ENCODE assay signal across 8 cellular contexts in the genomic region with DNA sequence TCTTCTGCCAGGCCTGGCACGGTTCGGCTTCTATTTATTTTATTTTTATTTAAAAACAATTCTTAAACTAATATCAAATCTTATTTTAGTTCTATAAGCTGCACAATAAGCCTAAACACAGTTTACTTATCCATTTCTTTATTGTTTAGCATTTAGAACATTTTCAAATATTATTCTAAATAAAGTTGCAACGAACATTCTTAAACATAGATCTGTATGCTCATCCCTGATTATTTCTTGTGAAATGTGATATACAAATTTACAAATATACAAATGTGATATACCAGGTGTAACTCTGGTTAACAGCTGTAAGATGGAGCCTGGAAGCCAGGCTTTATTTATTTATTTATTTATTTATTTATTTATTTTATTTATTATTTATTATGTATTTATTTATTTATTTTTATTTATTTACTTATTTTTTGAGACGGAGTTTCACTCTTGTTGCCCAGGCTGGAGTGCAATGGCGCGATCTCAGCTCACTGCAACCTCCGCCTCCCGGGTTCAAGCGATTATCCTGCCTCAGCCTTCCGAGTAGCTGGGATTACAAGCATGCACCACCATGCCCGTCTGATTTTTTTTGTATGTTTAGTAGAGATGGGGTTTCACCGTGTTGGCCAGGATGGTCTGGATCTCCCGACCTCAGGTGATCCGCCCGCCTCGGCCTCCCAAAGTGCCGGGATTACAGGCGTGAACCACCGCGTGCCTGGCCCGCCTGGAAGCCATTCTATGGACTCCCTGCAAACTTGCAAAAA. TPM values are rescaled to one million over a fixed set of nuclear protein-coding genes. Genes with fewer than 3 reads are reported as not detected.
DNase-seq lines count a peak whose midpoint lies in the region; ATAC-seq and TF ChIP-seq lines count a peak whose summit lies in the region.
"Not testable (repeated sequence)": the region's sequence is repeated elsewhere in the genome, so short reads cannot be mapped to it uniquely, and the experiment has no call there.

No MANE protein-coding gene starts in this region.

- not testable (repeated sequence) for H3K4me1 ChIP-seq in SJSA1 (replicated peaks); iPS-15b (ENCODE audit: control insufficient read depth, insufficient read depth, low read length)
- H3K4me1 ChIP-seq in effector memory CD4-positive, alpha-beta T cell (ENCODE audit: control insufficient read depth, insufficient read depth, low read length, poor library complexity, severe bottlenecking): peaks cover 12% of the 10 kb centered on the region

- H3K4me3 Mint-ChIP-seq in activated naive CD8-positive, alpha-beta T cell treated with anti-CD3 and anti-CD28 coated beads for 36 hours: peak overlapping the region; percentile 95
- peak overlapping the region; percentile 97 for H3K4me3 Mint-ChIP-seq in natural killer cell treated with Interleukin-12 subunit alpha and Interleukin-12 subunit beta and Interleukin-15 and Interleukin-18, amount 100 ng/mL, for 72 hours
- peak overlapping the region; percentile 98 for H3K4me3 Mint-ChIP-seq in stimulated activated naive CD8-positive, alpha-beta T cell treated with anti-CD3 and anti-CD28 coated beads, Interleukin-15, Interleukin-2, amounts not matched to agents 100 ng/mL and 50 ng/mL, for 24 hours

- H3K9ac ChIP-seq in iPS-15b (ENCODE audit: low read depth, low read length): not testable (repeated sequence)

- not testable (repeated sequence) for H3K27ac ChIP-seq in SJSA1
- peak overlapping the region; percentile 88 for H3K27ac ChIP-seq in effector memory CD4-positive, alpha-beta T cell (ENCODE audit: insufficient read depth, low read length, poor library complexity, severe bottlenecking)

- H3K27ac Mint-ChIP-seq in activated naive CD8-positive, alpha-beta T cell treated with anti-CD3 and anti-CD28 coated beads for 36 hours: peak overlapping the region; percentile 94
- peak overlapping the region; percentile 90 to 91 for H3K27ac Mint-ChIP-seq in natural killer cell treated with Interleukin-12 subunit alpha and Interleukin-12 subunit beta and Interleukin-15 and Interleukin-18, amount 100 ng/mL, for 72 hours
- peak overlapping the region; percentile 96 for H3K27ac Mint-ChIP-seq in stimulated activated naive CD8-positive, alpha-beta T cell treated with anti-CD3 and anti-CD28 coated beads, Interleukin-15, Interleukin-2, amounts not matched to agents 100 ng/mL and 50 ng/mL, for 24 hours

- H3K4me3 ChIP-seq in AG09309 (ENCODE audit: control insufficient read depth, low read depth, low read length): peak overlapping the region; percentile 98
- peak overlapping the region; percentile 94 for H3K4me3 ChIP-seq in HFF-Myc (replicated peaks; ENCODE audit: low read depth, low read length)
- peak overlapping the region; percentile 70 for H3K4me3 ChIP-seq in SJSA1
- peak overlapping the region; percentile 80 for H3K4me3 ChIP-seq in effector memory CD4-positive, alpha-beta T cell (ENCODE audit: insufficient read depth, low read depth, low read length, poor library complexity, severe bottlenecking)
- peak overlapping the region; percentile 84 for H3K4me3 ChIP-seq in iPS-15b (ENCODE audit: low read depth, low read length)

- TF ChIP-seq CTCF in AG09309 (IDR thresholded peaks at IDR 0.05; ENCODE audit: control insufficient read depth, insufficient read depth, low read depth, low read length, missing control alignments); HFF-Myc (IDR thresholded peaks at IDR 0.05; ENCODE audit: low read depth, low read length, missing control alignments): not testable (repeated sequence)

- H3K9me3 ChIP-seq in SJSA1 (replicated peaks); effector memory CD4-positive, alpha-beta T cell (ENCODE audit: control insufficient read depth, low read length); iPS-15b (ENCODE audit: control insufficient read depth, insufficient read depth, low read length): not testable (repeated sequence)

- H3K4me1 Mint-ChIP-seq in activated naive CD8-positive, alpha-beta T cell treated with anti-CD3 and anti-CD28 coated beads for 36 hours: peaks cover 21% of the 10 kb centered on the region
- peaks cover 24 to 37% of the 10 kb centered on the region in 2 donors for H3K4me1 Mint-ChIP-seq in natural killer cell treated with Interleukin-12 subunit alpha and Interleukin-12 subunit beta and Interleukin-15 and Interleukin-18, amount 100 ng/mL, for 72 hours (ENCODE audit: low read depth in 2 of 2)
- H3K4me1 Mint-ChIP-seq in stimulated activated naive CD8-positive, alpha-beta T cell treated with anti-CD3 and anti-CD28 coated beads, Interleukin-15, Interleukin-2, amounts not matched to agents 100 ng/mL and 50 ng/mL, for 24 hours (ENCODE audit: low read depth): peaks cover 30% of the 10 kb centered on the region

- H3K9me3 Mint-ChIP-seq in activated naive CD8-positive, alpha-beta T cell treated with anti-CD3 and anti-CD28 coated beads for 36 hours; natural killer cell treated with Interleukin-12 subunit alpha and Interleukin-12 subunit beta and Interleukin-15 and Interleukin-18, amount 100 ng/mL, for 72 hours; stimulated activated naive CD8-positive, alpha-beta T cell treated with anti-CD3 and anti-CD28 coated beads, Interleukin-15, Interleukin-2, amounts not matched to agents 100 ng/mL and 50 ng/mL, for 24 hours: not testable (repeated sequence)

- ATAC-seq in natural killer cell treated with Interleukin-12 subunit alpha and Interleukin-12 subunit beta and Interleukin-15 and Interleukin-18, amount 100 ng/mL, for 72 hours: not testable (repeated sequence)

- DNase-seq in AG09309 (ENCODE audit: low read depth); HFF-Myc (ENCODE audit: extremely low read depth, low read depth); SJSA1 (ENCODE audit: low read depth in 1 of 2, low spot score in 2 of 2); activated naive CD8-positive, alpha-beta T cell treated with anti-CD3 and anti-CD28 coated beads for 36 hours; effector memory CD4-positive, alpha-beta T cell; natural killer cell treated with Interleukin-12 subunit alpha and Interleukin-12 subunit beta and Interleukin-15 and Interleukin-18, amount 100 ng/mL, for 72 hours (ENCODE audit: low spot score): not testable (repeated sequence)

- H3K27me3 ChIP-seq in SJSA1 (replicated peaks): peaks cover 13% of the 10 kb centered on the region
- H3K27me3 ChIP-seq in effector memory CD4-positive, alpha-beta T cell (replicated peaks; ENCODE audit: control insufficient read depth, insufficient read depth, low read length, poor library complexity, severe bottlenecking); iPS-15b (ENCODE audit: control insufficient read depth, insufficient read depth, low read length): not testable (repeated sequence)

- H3K27me3 Mint-ChIP-seq in activated naive CD8-positive, alpha-beta T cell treated with anti-CD3 and anti-CD28 coated beads for 36 hours; natural killer cell treated with Interleukin-12 subunit alpha and Interleukin-12 subunit beta and Interleukin-15 and Interleukin-18, amount 100 ng/mL, for 72 hours; stimulated activated naive CD8-positive, alpha-beta T cell treated with anti-CD3 and anti-CD28 coated beads, Interleukin-15, Interleukin-2, amounts not matched to agents 100 ng/mL and 50 ng/mL, for 24 hours: not testable (repeated sequence)

- H3K36me3 ChIP-seq in SJSA1 (peaks cover 33% of the 10 kb centered on the region), iPS-15b (ENCODE audit: control insufficient read depth, insufficient read depth, low read length) (peaks cover 20% of the 10 kb centered on the region)
- peaks cover 14% of the 10 kb centered on the region for H3K36me3 ChIP-seq in effector memory CD4-positive, alpha-beta T cell (ENCODE audit: control insufficient read depth, insufficient read depth, low read length)

- H3K36me3 Mint-ChIP-seq in activated naive CD8-positive, alpha-beta T cell treated with anti-CD3 and anti-CD28 coated beads for 36 hours: peaks cover 32% of the 10 kb centered on the region
- peaks cover 23% of the 10 kb centered on the region for H3K36me3 Mint-ChIP-seq in natural killer cell treated with Interleukin-12 subunit alpha and Interleukin-12 subunit beta and Interleukin-15 and Interleukin-18, amount 100 ng/mL, for 72 hours
- peaks cover 34% of the 10 kb centered on the region for H3K36me3 Mint-ChIP-seq in stimulated activated naive CD8-positive, alpha-beta T cell treated with anti-CD3 and anti-CD28 coated beads, Interleukin-15, Interleukin-2, amounts not matched to agents 100 ng/mL and 50 ng/mL, for 24 hours (ENCODE audit: low read depth)

RNA-seq across cellular contexts. Expression of gene CXXC1, which starts 1.0 kb away (rescaled TPM):
- 26.0 and 31.3 TPM in 2 replicates for total RNA-seq in SJSA1 (2014; rRNA removed; shearing (Covaris generic))
- 10 to 100 TPM; 97.0 to 97.2 TPM for total RNA-seq in activated naive CD8-positive, alpha-beta T cell treated with anti-CD3 and anti-CD28 coated beads for 36 hours
- total RNA-seq in natural killer cell treated with Interleukin-12 subunit alpha and Interleukin-12 subunit beta and Interleukin-15 and Interleukin-18, amount 100 ng/mL, for 72 hours: 100 to 1,000 TPM; 108 to 162 TPM

RNA-seq across cellular contexts. Expression of gene MBD1, which starts 7.2 kb away (rescaled TPM):
- 51.1 and 64.4 TPM in 2 replicates for total RNA-seq in SJSA1 (2014; rRNA removed; shearing (Covaris generic))
- total RNA-seq in activated naive CD8-positive, alpha-beta T cell treated with anti-CD3 and anti-CD28 coated beads for 36 hours: 10 to 100 TPM; 65.6 to 69.9 TPM
- total RNA-seq in natural killer cell treated with Interleukin-12 subunit alpha and Interleukin-12 subunit beta and Interleukin-15 and Interleukin-18, amount 100 ng/mL, for 72 hours: 100 to 1,000 TPM; 101 to 129 TPM

RNA-seq across cellular contexts. Expression of gene CFAP53, which starts 22.2 kb away (rescaled TPM):
- total RNA-seq in SJSA1 (2014; rRNA removed; shearing (Covaris generic)): 0.08 TPM in 1 of 2 replicates, not detected in the other
- under 1 TPM; 0.14 to 0.54 TPM for total RNA-seq in activated naive CD8-positive, alpha-beta T cell treated with anti-CD3 and anti-CD28 coated beads for 36 hours
- under 1 TPM; 0.31 to 0.92 TPM for total RNA-seq in natural killer cell treated with Interleukin-12 subunit alpha and Interleukin-12 subunit beta and Interleukin-15 and Interleukin-18, amount 100 ng/mL, for 72 hours
